ENCODE assay signal across 25 cellular contexts in genomic region chr2:196711625-196712024, GRCh38.
"Had no signal": no experiment of that assay in that cellular context is flagged by ENCODE, and none has a peak within 500 bp of the region (broad histone marks: within the 10 kb centered on the region; RNA-seq: fewer than 3 reads in every experiment).

No MANE protein-coding gene starts in this region.

- DNase-seq: naive thymus-derived CD8-positive, alpha-beta T cell; nephron progenitor cell; nucleus accumbens; posterior cingulate gyrus; psoas muscle; right cardiac atrium; right lobe of liver; sigmoid colon; spleen; stimulated activated CD4-positive, alpha-beta T cell treated with anti-CD3 and anti-CD28 coated beads, Interleukin-12 subunit alpha, Interleukin-12 subunit beta, amount 100 ng/mL, for 4 hours; stimulated activated CD4-positive, alpha-beta T cell treated with anti-CD3 and anti-CD28 coated beads, Interleukin-1b, Interleukin-23, amount 100 ng/mL, for 48 hours; stimulated activated CD4-positive, alpha-beta T cell treated with anti-CD3 and anti-CD28 coated beads, Interleukin-4, amount 100 ng/mL, for 1 hour; stimulated activated CD4-positive, alpha-beta T cell treated with anti-CD3 and anti-CD28 coated beads, Interleukin-4, amount 100 ng/mL, for 4 hours; stimulated activated CD8-positive, alpha-beta memory T cell treated with anti-CD3 and anti-CD28 coated beads, Interleukin-4, amount 100 ng/mL, for 48 hours; stimulated activated naive CD4-positive, alpha-beta T cell; stimulated activated naive CD8-positive, alpha-beta T cell treated with anti-CD3 and anti-CD28 coated beads, Interleukin-15, amount 100 ng/mL, for 72 hours; stimulated activated naive CD8-positive, alpha-beta T cell treated with anti-CD3 and anti-CD28 coated beads, Interleukin-15, Interleukin-2, amounts not matched to agents 100 U/mL and 50 U/mL, for 24 hours; substantia nigra; testis; tibial artery; transverse colon; upper lobe of right lung; uterus had no signal

- ATAC-seq: naive thymus-derived CD8-positive, alpha-beta T cell; natural killer cell treated with Interleukin-12 subunit alpha and Interleukin-12 subunit beta and Interleukin-15 and Interleukin-18, amount 100 ng/mL, for 72 hours; psoas muscle; right cardiac atrium; right lobe of liver; stimulated activated memory B cell treated with anti-CD40 and anti-IgM and Interleukin-4, amounts not matched to agents 10 μg/mL and 1 μg/mL and 100 μg/mL, for 72 hours; stimulated activated naive CD8-positive, alpha-beta T cell treated with anti-CD3 and anti-CD28 coated beads, Interleukin-15, amount 100 ng/mL, for 72 hours; stimulated activated naive CD8-positive, alpha-beta T cell treated with anti-CD3 and anti-CD28 coated beads, Interleukin-15, Interleukin-2, amounts not matched to agents 100 U/mL and 50 U/mL, for 24 hours; upper lobe of right lung had no signal
